ENCODE assay signal across 2 cellular contexts in the genomic region with DNA sequence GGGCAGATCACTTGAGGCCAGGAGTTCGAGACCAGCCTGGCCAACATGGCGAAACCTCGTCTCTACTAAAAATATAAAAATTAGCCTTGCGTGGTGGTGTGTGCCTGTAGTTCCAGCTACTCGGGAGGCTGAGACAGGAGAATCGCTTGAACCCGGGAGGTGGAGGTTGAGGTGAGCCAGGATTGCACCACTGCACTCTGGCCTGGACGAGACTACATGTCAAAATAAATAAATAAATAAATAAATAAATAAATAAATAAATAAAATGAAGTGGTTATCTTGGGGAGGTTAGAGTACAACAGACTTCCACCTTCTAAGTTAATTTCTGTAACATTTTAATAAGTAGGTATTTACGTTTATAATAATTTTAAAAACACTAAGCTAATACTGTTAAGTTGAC. TPM values are rescaled to one million over a fixed set of nuclear protein-coding genes. Genes with fewer than 3 reads are reported as not detected.
"Had no signal": no experiment of that assay in that cellular context is flagged by ENCODE, and none has a peak within 500 bp of the region (broad histone marks: within the 10 kb centered on the region; RNA-seq: fewer than 3 reads in every experiment).

No MANE protein-coding gene starts in this region.

RNA-seq across cellular contexts. Expression of gene ZNF503, which starts 31.7 kb away (rescaled TPM):
- total RNA-seq: K562 had no signal
- polyA plus RNA-seq: IgD-negative memory B cell, K562 had no signal
